16 cellular contexts compared by ENCODE assay signal in genomic region chr3:43659250-43659880, GRCh38. TPM values are rescaled to one million over a fixed set of nuclear protein-coding genes. Genes with fewer than 3 reads are reported as not detected.
A peak's percentile ranks its signal among the peaks of the same experiment; 100 is the strongest.
DNase-seq lines count a peak whose midpoint lies in the region; ATAC-seq, FAIRE-seq and TF ChIP-seq lines count a peak whose summit lies in the region.
"Had no signal": no experiment of that assay in that cellular context is flagged by ENCODE, and none has a peak within 500 bp of the region (broad histone marks: within the 10 kb centered on the region; RNA-seq: fewer than 3 reads in every experiment).

No MANE protein-coding gene starts in this region.

- TF ChIP-seq EP300 in HepG2 (IDR thresholded peaks at IDR 0.05; ENCODE audit: low read depth in 2 of 2, low read length in 2 of 2): no peak
- TF ChIP-seq EP300 in HepG2 (CRISPR knock-in tag; IDR thresholded peaks at IDR 0.05; ENCODE audit: borderline replicate concordance): no peak

- no peaks in the 10 kb centered on the region for H3K36me3 Mint-ChIP-seq in MCF 10A (ENCODE audit: insufficient read depth, unreplicated experiment)
- H3K36me3 Mint-ChIP-seq: CD8-positive, alpha-beta T cell had no signal

- ATAC-seq in HepG2 (no peak; the same call in 2 of the 3 replicates), right lobe of liver (no peak), GM18868 (IDR thresholded peaks at IDR 0.05; ENCODE audit: unreplicated experiment) (no peak)
- ATAC-seq: CD8-positive, alpha-beta T cell had no signal

- 29% methylated on average over 4 of the region's 13 CpGs for WGBS in HepG2 (ENCODE audit: low lambda C conversion rate)
- WGBS in right lobe of liver (ENCODE audit: insufficient coverage, low coverage, low lambda C conversion rate, missing lambda C conversion rate): 88% methylated on average over 6 of the region's 13 CpGs
- 86% methylated on average over 13 of the region's 13 CpGs for WGBS in mesenchymal stem cell

- no peak overlapping the region for H3K4ac ChIP-seq in mesenchymal stem cell (ENCODE audit: low read depth in 1 of 2, low read length in 2 of 2)

- H3K79me1 ChIP-seq in mesenchymal stem cell (replicated peaks; ENCODE audit: low read length, poor library complexity, severe bottlenecking): no peaks in the 10 kb centered on the region

- intact Hi-C loops in HepG2 (cut with micrococcal nuclease; ENCODE audit: unreplicated experiment): no loop called here
- intact Hi-C loops in right lobe of liver (cut with DNase I): no loop called here
- intact Hi-C loops in MCF 10A (cut with micrococcal nuclease): no loop called here

- H3K18ac ChIP-seq in mesenchymal stem cell (ENCODE audit: low read depth in 1 of 2, low read length in 2 of 2): no peak overlapping the region

- H3K14ac ChIP-seq in mesenchymal stem cell (ENCODE audit: low read length in 2 of 2): no peak overlapping the region

- H2BK15ac ChIP-seq in mesenchymal stem cell (ENCODE audit: low read depth, poor library complexity, severe bottlenecking): no peak overlapping the region

- CTCF ChIA-PET in HepG2 (lab: Yijun Ruan, JAX; ENCODE audit: low intra/inter-chr PET ratio, low total read pairs): no interaction called here
- CTCF ChIA-PET in MCF 10A (lab: Yijun Ruan, JAX): interaction anchor here (0.7 kb wide), 1 partner anchor 10 kb away, joined by 3 read pairs; no protein-coding TSS in a partner anchor

- H3K79me2 ChIP-seq in HepG2 (ENCODE audit: insufficient read depth, low read length): no peaks in the 10 kb centered on the region
- no peaks in the 10 kb centered on the region for H3K79me2 ChIP-seq in Karpas-422 (ENCODE audit: low read length)

- TF ChIP-seq POLR2A in HepG2 (IDR thresholded peaks at IDR 0.05; ENCODE audit: insufficient read depth in 1 of 2, low read depth in 2 of 2, low read length in 2 of 2) (no peak), right lobe of liver (IDR thresholded peaks at IDR 0.05) (no peak)

- no peaks in the 10 kb centered on the region for H3K9me3 ChIP-seq in HepG2 (ENCODE audit: low read length)
- H3K9me3 ChIP-seq in right lobe of liver: no peaks in the 10 kb centered on the region
- no peaks in the 10 kb centered on the region for H3K9me3 ChIP-seq in mesenchymal stem cell (ENCODE audit: control insufficient read depth, low read length)
- H3K9me3 ChIP-seq in Karpas-422 (ENCODE audit: low read length): no peaks in the 10 kb centered on the region

- no peaks in the 10 kb centered on the region for H3K4me1 ChIP-seq in HepG2 (ENCODE audit: insufficient read depth, low read length)
- H3K4me1 ChIP-seq in right lobe of liver: no peaks in the 10 kb centered on the region
- no peaks in the 10 kb centered on the region for H3K4me1 ChIP-seq in mesenchymal stem cell (ENCODE audit: control insufficient read depth, insufficient read depth, low read depth, low read length)
- no peaks in the 10 kb centered on the region for H3K4me1 ChIP-seq in Karpas-422 (ENCODE audit: low read length)
- H3K4me1 ChIP-seq: BLaER1 had no signal

- H3K4me1 Mint-ChIP-seq in MCF 10A (ENCODE audit: insufficient read depth, unreplicated experiment): no peaks in the 10 kb centered on the region

- H3K4me2 ChIP-seq in HepG2 (ENCODE audit: low read depth, low read length) (peak overlapping the region; percentile 51), mesenchymal stem cell (ENCODE audit: low read length, poor library complexity, severe bottlenecking) (no peak overlapping the region), Karpas-422 (ENCODE audit: low read depth, low read length, poor library complexity, severe bottlenecking) (no peak overlapping the region)
- H3K4me2 ChIP-seq: BLaER1 had no signal

- H3K27me3 ChIP-seq in HepG2 (ENCODE audit: control insufficient read depth in 1 of 2, insufficient read depth in 2 of 2, low read length in 2 of 2) (no peaks in the 10 kb centered on the region), right lobe of liver (no peaks in the 10 kb centered on the region), mesenchymal stem cell (ENCODE audit: control insufficient read depth in 1 of 2, insufficient read depth in 1 of 2, low read length in 2 of 2) (no peaks in the 10 kb centered on the region), Karpas-422 (ENCODE audit: low read length) (no peaks in the 10 kb centered on the region)
- H3K27me3 ChIP-seq: BLaER1 had no signal

- no peak overlapping the region; a peak in 1 of 6 replicates for H3K4me3 ChIP-seq in HepG2 (replicated peaks in 1 of 3; ENCODE audit: insufficient read depth in 1 of 3, low read depth in 2 of 3, low read length in 3 of 3)
- H3K4me3 ChIP-seq in right lobe of liver: no peak overlapping the region
- no peak overlapping the region for H3K4me3 ChIP-seq in mesenchymal stem cell (ENCODE audit: insufficient read depth in 1 of 2, low read depth in 1 of 2, low read length in 2 of 2)
- no peak overlapping the region for H3K4me3 ChIP-seq in Karpas-422 (ENCODE audit: low read length)
- H3K4me3 ChIP-seq: BLaER1 had no signal

- in situ Hi-C loops in HepG2 (cut with HindIII; ENCODE audit: extremely low pct_ligation_motif_present, low pct_unique_long_range_greater_than_20kb): no loop called here

- H4K8ac ChIP-seq in mesenchymal stem cell (ENCODE audit: low read length): peak overlapping the region; percentile 24

- H3K9me3 Mint-ChIP-seq in MCF 10A (ENCODE audit: unreplicated experiment): no peaks in the 10 kb centered on the region

- TF ChIP-seq RAD21 in HepG2 (CRISPR knock-in tag; IDR thresholded peaks at IDR 0.05): no peak

- no peak overlapping the region for H2BK120ac ChIP-seq in mesenchymal stem cell (ENCODE audit: low read depth, low read length)

- H2AK5ac ChIP-seq in mesenchymal stem cell (ENCODE audit: low read length, severe bottlenecking): no peak overlapping the region

- no peak for FAIRE-seq in HepG2 (lab: Jason Lieb, UNC)
- FAIRE-seq: A204.1, GM12892, H54 had no signal

- no peak overlapping the region for H2AFZ ChIP-seq in HepG2 (ENCODE audit: low read length)
- H2AFZ ChIP-seq in mesenchymal stem cell (ENCODE audit: low read depth, low read length): no peak overlapping the region
- no peak overlapping the region for H2AFZ ChIP-seq in Karpas-422 (ENCODE audit: low read length)

- H4K20me1 ChIP-seq in HepG2 (ENCODE audit: insufficient read depth, low read length): no peaks in the 10 kb centered on the region
- no peaks in the 10 kb centered on the region for H4K20me1 ChIP-seq in Karpas-422 (ENCODE audit: insufficient read depth, low read depth, low read length)
- H4K20me1 ChIP-seq: BLaER1 had no signal

- H2BK5ac ChIP-seq in mesenchymal stem cell (ENCODE audit: low read depth, low read length, poor library complexity, severe bottlenecking): no peak overlapping the region

- H3K36me3 ChIP-seq in HepG2 (replicated peaks in 1 of 2; ENCODE audit: control insufficient read depth in 1 of 2, insufficient read depth in 2 of 2, low read length in 2 of 2): no peaks in the 10 kb centered on the region
- no peaks in the 10 kb centered on the region for H3K36me3 ChIP-seq in right lobe of liver
- H3K36me3 ChIP-seq in mesenchymal stem cell (ENCODE audit: control insufficient read depth in 1 of 2, insufficient read depth in 2 of 2, low read depth in 1 of 2, low read length in 2 of 2): no peaks in the 10 kb centered on the region
- H3K36me3 ChIP-seq in Karpas-422 (ENCODE audit: insufficient read depth, low read length): no peaks in the 10 kb centered on the region
- H3K36me3 ChIP-seq: BLaER1 had no signal

- no peak overlapping the region for H3K4me3 Mint-ChIP-seq in MCF 10A (ENCODE audit: unreplicated experiment)
- H3K4me3 Mint-ChIP-seq: CD8-positive, alpha-beta T cell had no signal

- TF ChIP-seq CTCF in HepG2 (CRISPR knock-in tag; IDR thresholded peaks at IDR 0.05) (0 out of 2 replicates have a peak, but pooled peaks have one; percentile 12), right lobe of liver (IDR thresholded peaks at IDR 0.05) (no peak), MCF 10A (IDR thresholded peaks at IDR 0.05; ENCODE audit: unreplicated experiment) (no peak)

- H3K27ac Mint-ChIP-seq in MCF 10A (ENCODE audit: low read depth, unreplicated experiment): no peak overlapping the region
- H3K27ac Mint-ChIP-seq: CD8-positive, alpha-beta T cell had no signal

- H3K23ac ChIP-seq in mesenchymal stem cell (ENCODE audit: low read length in 2 of 2): no peak overlapping the region

- H3K27me3 Mint-ChIP-seq in MCF 10A (ENCODE audit: insufficient read depth, unreplicated experiment): no peaks in the 10 kb centered on the region

- no peak overlapping the region for H4K91ac ChIP-seq in mesenchymal stem cell (ENCODE audit: low read length)

- POLR2A ChIA-PET in HepG2 (lab: Yijun Ruan, JAX) (no interaction called here), MCF 10A (lab: Yijun Ruan, JAX) (no interaction called here)

- DNase-seq in HepG2 (ENCODE audit: low spot score) (peak; percentile 21), right lobe of liver (no peak), SW480 (ENCODE audit: low spot score) (peak; percentile 21), mesenchymal stem cell (no peak), MCF 10A (ENCODE audit: unreplicated experiment) (no peak), Karpas-422 (no peak), NCI-H226 (no peak)
- DNase-seq: CD8-positive, alpha-beta T cell; NCI-H2029; NCI-H2227 treated with DMSO at 0.1 percent for 48 hours; NCI-H524 treated with DMSO at 0.1 percent for 48 hours had no signal

- H2BK12ac ChIP-seq in mesenchymal stem cell (ENCODE audit: low read length in 2 of 2): no peak overlapping the region

- no peaks in the 10 kb centered on the region for H3K9me2 ChIP-seq in Karpas-422 (replicated peaks; ENCODE audit: insufficient read depth, low read length)

- no TSS peak for BruUV-seq in HepG2 (replicated peaks; lab: Mats Ljungman, UMichigan)
- no TSS peak for BruUV-seq in MCF 10A (replicated peaks; lab: Mats Ljungman, UMichigan)

- H3K9ac ChIP-seq in HepG2 (ENCODE audit: insufficient read depth, low read depth, low read length) (no peak overlapping the region), mesenchymal stem cell (ENCODE audit: low read length) (no peak overlapping the region), Karpas-422 (ENCODE audit: low read length) (no peak overlapping the region)
- H3K9ac ChIP-seq: BLaER1 had no signal

- H3K27ac ChIP-seq in HepG2 (ENCODE audit: extremely low read length, insufficient read depth, low read length) (no peak overlapping the region), right lobe of liver (no peak overlapping the region), mesenchymal stem cell (ENCODE audit: low read length, poor library complexity, severe bottlenecking) (no peak overlapping the region), Karpas-422 (ENCODE audit: low read length) (no peak overlapping the region)
- H3K27ac ChIP-seq: BLaER1 had no signal

RNA-seq across cellular contexts. Expression of gene ABHD5, which starts 31.4 kb away (rescaled TPM):
- total RNA-seq in HepG2 (2016; rRNA removed; fragmentation: Illumina TruSeq; extraction: Trizol) (13.3 and 16.8 TPM in 2 replicates), right lobe of liver (10 to 100 TPM; 10.8 to 23.0 (median 14.6) TPM), MCF 10A (2022) (30.3 and 32.6 TPM in 2 replicates)
- 4.2 and 4.3 TPM in 2 replicates for total RNA-seq in HepG2 (2016; cell fraction: cytosol; rRNA removed; fragmentation: Illumina TruSeq; extraction: Trizol; ENCODE audit: low read depth)
- total RNA-seq in HepG2 (2016; cell fraction: insoluble cytoplasmic fraction; rRNA removed; fragmentation: Illumina TruSeq; extraction: Trizol): 11.4 and 15.4 TPM in 2 replicates
- 8.2 and 11.1 TPM in 2 replicates for total RNA-seq in HepG2 (2016; cell fraction: membrane; rRNA removed; fragmentation: Illumina TruSeq; extraction: Trizol)
- total RNA-seq in HepG2 (2016; cell fraction: nucleus; rRNA removed; fragmentation: Illumina TruSeq; extraction: Trizol): 10.2 and 10.6 TPM in 2 replicates
- 4.1 and 4.5 TPM in 2 replicates for polyA plus RNA-seq in HepG2 (2011; rRNA removed)
- 2.6 and 4.9 TPM in 2 replicates for polyA plus RNA-seq in HepG2 (2011; cell fraction: cytosol; rRNA removed)
- 3.1 and 3.5 TPM in 2 replicates for polyA plus RNA-seq in HepG2 (2011; cell fraction: nucleus; rRNA removed)
- 5.6 TPM in 2 replicates for polyA plus RNA-seq in HepG2 (2012)
- 3.8 and 4.0 TPM in 2 replicates for polyA plus RNA-seq in HepG2 (2016; cell fraction: cytosol; fragmentation: Illumina TruSeq; extraction: Trizol; ENCODE audit: low read depth)
- 10.3 and 14.1 TPM in 2 replicates for polyA plus RNA-seq in HepG2 (2016; cell fraction: insoluble cytoplasmic fraction; fragmentation: Illumina TruSeq; extraction: Trizol; ENCODE audit: low read depth)
- polyA plus RNA-seq in HepG2 (2016; cell fraction: membrane; fragmentation: Illumina TruSeq; extraction: Trizol; ENCODE audit: low read depth): 6.9 and 7.1 TPM in 2 replicates
- 8.4 and 9.7 TPM in 2 replicates for polyA plus RNA-seq in HepG2 (2016; cell fraction: nucleus; fragmentation: Illumina TruSeq; extraction: Trizol; ENCODE audit: insufficient read depth, low read depth)
- 4.4 and 33.3 TPM in 2 replicates for polyA minus RNA-seq in HepG2 (2011; rRNA and poly(A)+ RNA removed; ENCODE audit: low replicate concordance)
- polyA minus RNA-seq in HepG2 (2011; cell fraction: cytosol; rRNA and poly(A)+ RNA removed): 3.1 and 3.7 TPM in 2 replicates
- polyA minus RNA-seq in HepG2 (2011; cell fraction: nucleus; rRNA and poly(A)+ RNA removed): 18.7 and 20.1 TPM in 2 replicates
- polyA plus RNA-seq in mesenchymal stem cell (2013, experiment 1 of 2): 11.5 TPM
- polyA plus RNA-seq in mesenchymal stem cell (2013, experiment 2 of 2): 11.7 TPM
- 3.2 and 7.4 TPM in 2 replicates for total RNA-seq in Karpas-422 (2014; rRNA removed; shearing (Covaris generic); ENCODE audit: low replicate concordance)

RNA-seq across cellular contexts. Expression of gene ANO10, which starts 37.6 kb away (rescaled TPM):
- total RNA-seq in HepG2 (2016; rRNA removed; fragmentation: Illumina TruSeq; extraction: Trizol) (7.6 and 13.1 TPM in 2 replicates), right lobe of liver (10 to 100 TPM; 10.5 to 24.1 (median 13.6) TPM), MCF 10A (2022) (15.0 and 16.4 TPM in 2 replicates)
- 6.1 and 7.0 TPM in 2 replicates for total RNA-seq in HepG2 (2016; cell fraction: cytosol; rRNA removed; fragmentation: Illumina TruSeq; extraction: Trizol; ENCODE audit: low read depth)
- total RNA-seq in HepG2 (2016; cell fraction: insoluble cytoplasmic fraction; rRNA removed; fragmentation: Illumina TruSeq; extraction: Trizol): 6.9 and 11.9 TPM in 2 replicates
- total RNA-seq in HepG2 (2016; cell fraction: membrane; rRNA removed; fragmentation: Illumina TruSeq; extraction: Trizol): 4.6 and 6.2 TPM in 2 replicates
- total RNA-seq in HepG2 (2016; cell fraction: nucleus; rRNA removed; fragmentation: Illumina TruSeq; extraction: Trizol): 15.9 and 17.5 TPM in 2 replicates
- 9.9 and 10.4 TPM in 2 replicates for polyA plus RNA-seq in HepG2 (2011; rRNA removed)
- polyA plus RNA-seq in HepG2 (2011; cell fraction: cytosol; rRNA removed): 8.4 and 11.7 TPM in 2 replicates
- 4.4 and 7.0 TPM in 2 replicates for polyA plus RNA-seq in HepG2 (2011; cell fraction: nucleus; rRNA removed)
- polyA plus RNA-seq in HepG2 (2012): 9.7 and 11.0 TPM in 2 replicates
- polyA plus RNA-seq in HepG2 (2016; cell fraction: cytosol; fragmentation: Illumina TruSeq; extraction: Trizol; ENCODE audit: low read depth): 2.3 and 2.4 TPM in 2 replicates
- polyA plus RNA-seq in HepG2 (2016; cell fraction: insoluble cytoplasmic fraction; fragmentation: Illumina TruSeq; extraction: Trizol; ENCODE audit: low read depth): 10.0 and 11.5 TPM in 2 replicates
- polyA plus RNA-seq in HepG2 (2016; cell fraction: membrane; fragmentation: Illumina TruSeq; extraction: Trizol; ENCODE audit: low read depth): 4.2 and 5.1 TPM in 2 replicates
- polyA plus RNA-seq in HepG2 (2016; cell fraction: nucleus; fragmentation: Illumina TruSeq; extraction: Trizol; ENCODE audit: insufficient read depth, low read depth): 18.3 and 20.2 TPM in 2 replicates
- polyA minus RNA-seq in HepG2 (2011; rRNA and poly(A)+ RNA removed; ENCODE audit: low replicate concordance): 24.7 and 25.0 TPM in 2 replicates
- polyA minus RNA-seq in HepG2 (2011; cell fraction: cytosol; rRNA and poly(A)+ RNA removed): 9.2 and 10.2 TPM in 2 replicates
- polyA minus RNA-seq in HepG2 (2011; cell fraction: nucleus; rRNA and poly(A)+ RNA removed): 22.0 and 23.4 TPM in 2 replicates
- polyA plus RNA-seq in mesenchymal stem cell (2013, experiment 1 of 2): 31.9 TPM
- polyA plus RNA-seq in mesenchymal stem cell (2013, experiment 2 of 2): 34.1 TPM
- 2.8 and 3.2 TPM in 2 replicates for total RNA-seq in Karpas-422 (2014; rRNA removed; shearing (Covaris generic); ENCODE audit: low replicate concordance)

Comparison
In these comparisons a context has a peak if more than half of its experiments do, and no peak if none do; other contexts are left out.
1. DNase-seq: peak in HepG2 (single experiment) and SW480 (single experiment); none in right lobe of liver (0 of 3), mesenchymal stem cell (single experiment), MCF 10A (single experiment), Karpas-422 (single experiment) and NCI-H226 (single experiment).